In the genomic region with DNA sequence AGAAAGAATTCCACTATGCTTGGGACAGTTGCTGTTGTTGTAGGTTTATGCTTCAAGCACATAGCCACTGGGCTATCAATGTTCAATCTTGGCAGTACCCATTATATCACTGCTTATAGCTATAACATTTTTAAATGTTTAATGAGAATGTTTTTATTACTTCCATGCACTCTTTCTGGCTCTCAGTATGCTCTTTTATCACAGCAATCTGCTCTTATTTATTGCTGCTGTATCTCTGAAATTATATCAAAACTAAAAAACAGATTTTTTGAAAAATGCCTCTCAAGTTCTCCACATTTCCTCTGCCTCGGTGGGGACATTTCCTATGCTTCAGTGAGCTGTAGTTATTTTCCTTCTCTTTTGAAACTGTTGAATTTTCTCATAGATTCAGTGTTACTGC, we compare ENCODE assay signal across 23 cellular contexts. TPM values are rescaled to one million over a fixed set of nuclear protein-coding genes. Genes with fewer than 3 reads are reported as not detected.
DNase-seq lines count a peak whose midpoint lies in the region; ATAC-seq and TF ChIP-seq lines count a peak whose summit lies in the region.
"Had no signal": no experiment of that assay in that cellular context is flagged by ENCODE, and none has a peak within 500 bp of the region (broad histone marks: within the 10 kb centered on the region; RNA-seq: fewer than 3 reads in every experiment).

No MANE protein-coding gene starts in this region.

- no peaks in the 10 kb centered on the region for H3K27me3 ChIP-seq in IMR-90 (ENCODE audit: control insufficient read depth, insufficient read depth, low read length)
- H3K27me3 ChIP-seq in SK-N-SH (ENCODE audit: insufficient read depth) = no peaks in the 10 kb centered on the region
- no peaks in the 10 kb centered on the region for H3K27me3 ChIP-seq in brain microvascular endothelial cell (replicated peaks)
- H3K27me3 ChIP-seq in mesenchymal stem cell (ENCODE audit: control insufficient read depth in 1 of 2, insufficient read depth in 1 of 2, low read length in 2 of 2) = no peaks in the 10 kb centered on the region
- peaks cover 0 to 11% (median 4%) of the 10 kb centered on the region in 3 donors for H3K27me3 ChIP-seq in stomach
- H3K27me3 ChIP-seq: BE2C had no signal

- CTCF ChIA-PET in IMR-90 (lab: Yijun Ruan, JAX) = no interaction called here
- CTCF ChIA-PET in SK-N-SH (lab: Yijun Ruan, JAX) = interaction anchor here (0.6 to 1.6 kb wide), 4 partner anchors 15 to 197 kb away, joined by 3 to 13 read pairs (median 4); no protein-coding TSS in a partner anchor

- H3K36me3 ChIP-seq in IMR-90 (ENCODE audit: control insufficient read depth, insufficient read depth, low read length) (no peaks in the 10 kb centered on the region; the same call in 1 of the 2 replicates), SK-N-SH (replicated peaks in 1 of 2; ENCODE audit: control insufficient read depth in 1 of 2, insufficient read depth in 2 of 2, low read length in 1 of 2) (no peaks in the 10 kb centered on the region), brain microvascular endothelial cell (replicated peaks) (no peaks in the 10 kb centered on the region), mesenchymal stem cell (ENCODE audit: control insufficient read depth in 1 of 2, insufficient read depth in 2 of 2, low read depth in 1 of 2, low read length in 2 of 2) (no peaks in the 10 kb centered on the region), stomach (no peaks in the 10 kb centered on the region)
- H3K36me3 ChIP-seq: BE2C; BLaER1 treated with 17β-estradiol and CSF1 and Interleukin-3, amounts not matched to agents 10 nM and 100 nM had no signal

- H3K14ac ChIP-seq in IMR-90 (replicated peaks; ENCODE audit: low read depth, low read length) (peak overlapping the region; percentile 94; the same call in 1 of the 2 replicates), mesenchymal stem cell (ENCODE audit: low read length in 2 of 2) (no peak overlapping the region)

- peaks cover 10% of the 10 kb centered on the region for H3K4me1 Mint-ChIP-seq in activated CD4-positive, alpha-beta T cell treated with anti-CD3 and anti-CD28 coated beads, Interleukin-2, amount 10 ng/mL, durations not matched to agents 24 days and 14 days

- peak overlapping the region; percentile 79; the same call in 1 of the 2 replicates for H4K5ac ChIP-seq in IMR-90 (ENCODE audit: low read depth, low read length)

- H2BK5ac ChIP-seq in IMR-90 (ENCODE audit: low read depth, low read length, poor library complexity, severe bottlenecking) = peak overlapping the region; percentile 89
- H2BK5ac ChIP-seq in mesenchymal stem cell (ENCODE audit: low read depth, low read length, poor library complexity, severe bottlenecking) = no peak overlapping the region

- DNase-seq in IMR-90 (no peak), SK-N-SH (peak; percentile 17), brain microvascular endothelial cell (no peak), mesenchymal stem cell (no peak), stomach (no peak), MV-4-11 (lab: John Stamatoyannopoulos, UW) (no peak)
- DNase-seq in stimulated activated naive CD8-positive, alpha-beta T cell treated with anti-CD3 and anti-CD28 coated beads, Interleukin-15, Interleukin-2, amounts not matched to agents 100 U/mL and 50 U/mL, for 24 hours = no peak
- no peak for DNase-seq in activated CD4-positive, alpha-beta T cell treated with anti-CD3 and anti-CD28 coated beads, Interleukin-2, amount 10 ng/mL, durations not matched to agents 24 days and 14 days
- DNase-seq: AML-193; BE2C; CD4-positive, alpha-beta T cell; CD8-positive, alpha-beta memory T cell; DMS 273 treated with DMSO at 0.1 percent for 48 hours; DMS79; EL; GDM1; GOT3; H7; HCEC 1CT had no signal

- H3K9me1 ChIP-seq in IMR-90 (ENCODE audit: insufficient read depth, low read length) = peaks cover 3% of the 10 kb centered on the region; the same call in 1 of the 2 replicates

- H3K4ac ChIP-seq in IMR-90 (ENCODE audit: low read depth, low read length) = peak overlapping the region; percentile 95
- no peak overlapping the region for H3K4ac ChIP-seq in mesenchymal stem cell (ENCODE audit: low read depth in 1 of 2, low read length in 2 of 2)

- peak in 1 of 2 experiments; percentile 45; a peak in 1 of 4 replicates for TF ChIP-seq EP300 in SK-N-SH (IDR thresholded peaks at IDR 0.05; ENCODE audit: borderline replicate concordance in 1 of 2, low read depth in 1 of 2, low read length in 1 of 2)
- no peak for TF ChIP-seq EP300 in stomach (IDR thresholded peaks at IDR 0.05)

- TF ChIP-seq POLR2A in IMR-90 (IDR thresholded peaks at IDR 0.05; ENCODE audit: low read depth, low read length) = no peak
- TF ChIP-seq POLR2A in stomach (IDR thresholded peaks at IDR 0.05) = no peak

- no peak for TF ChIP-seq RAD21 in IMR-90 (IDR thresholded peaks at IDR 0.05; ENCODE audit: low read length)
- no peak for TF ChIP-seq RAD21 in SK-N-SH (IDR thresholded peaks at IDR 0.05; ENCODE audit: low read length)

- H2AK5ac ChIP-seq in IMR-90 (ENCODE audit: low read depth, low read length) (peak overlapping the region; percentile 82), mesenchymal stem cell (ENCODE audit: low read length, severe bottlenecking) (no peak overlapping the region)

- intact Hi-C loops in IMR-90 (cut with micrococcal nuclease) = no loop called here
- intact Hi-C loops in stomach (cut with DNase I; ENCODE audit: low total_unique reads) = no loop called here
- intact Hi-C loops in activated CD4-positive, alpha-beta T cell treated with anti-CD3 and anti-CD28 coated beads, Interleukin-2, amount 10 ng/mL, durations not matched to agents 24 days and 14 days (cut with micrococcal nuclease) = no loop called here

- H3K56ac ChIP-seq in IMR-90 (ENCODE audit: extremely low read depth, insufficient read depth, low read length) = peak overlapping the region; percentile 67; the same call in 1 of the 2 replicates

- H2BK15ac ChIP-seq in IMR-90 (ENCODE audit: low read depth, low read length) = peak overlapping the region; percentile 91; the same call in 2 of the 3 replicates
- no peak overlapping the region for H2BK15ac ChIP-seq in mesenchymal stem cell (ENCODE audit: low read depth, poor library complexity, severe bottlenecking)

- in situ Hi-C loops in IMR-90 (cut with MboI; ENCODE audit: low sequenced_read_pairs) (loop anchor here (25.0 kb wide), 1 partner anchor 409 kb away; no protein-coding TSS in a partner anchor), brain microvascular endothelial cell (cut with HindIII; ENCODE audit: low pct_ligation_motif_present, low sequenced_read_pairs) (no loop called here)

- H3K9ac ChIP-seq in IMR-90 (ENCODE audit: low read depth, low read length) (no peak overlapping the region), SK-N-SH (no peak overlapping the region), mesenchymal stem cell (ENCODE audit: low read length) (no peak overlapping the region)
- H3K9ac ChIP-seq: BLaER1 treated with 17β-estradiol and CSF1 and Interleukin-3, amounts not matched to agents 10 nM and 100 nM had no signal

- peaks cover 3% of the 10 kb centered on the region for H3F3A ChIP-seq in SK-N-SH (replicated peaks; ENCODE audit: insufficient read depth)

- no peaks in the 10 kb centered on the region for H3K9me2 ChIP-seq in SK-N-SH

- H3K36me3 Mint-ChIP-seq in activated CD4-positive, alpha-beta T cell treated with anti-CD3 and anti-CD28 coated beads, Interleukin-2, amount 10 ng/mL, durations not matched to agents 24 days and 14 days (ENCODE audit: low read depth) = no peaks in the 10 kb centered on the region
- H3K36me3 Mint-ChIP-seq: CD14-positive monocyte; CD8-positive, alpha-beta memory T cell had no signal

- WGBS in IMR-90 (ENCODE audit: extremely low coverage in 2 of 2, insufficient read length in 1 of 2), 2 experiments = no CpG with 5 or more reads among the region's 1 CpG
- WGBS in SK-N-SH (ENCODE audit: low lambda C conversion rate) = 12% methylated on average over 1 of the region's 1 CpG
- WGBS in mesenchymal stem cell = no CpG with 5 or more reads among the region's 1 CpG
- WGBS in stomach, 5 donors = 42 to 70% (median 68%) methylated on average over 1 of the region's 1 CpG

- ATAC-seq in IMR-90 (ENCODE audit: low read depth) = no peak
- ATAC-seq in stimulated activated naive CD8-positive, alpha-beta T cell treated with anti-CD3 and anti-CD28 coated beads, Interleukin-15, Interleukin-2, amounts not matched to agents 100 U/mL and 50 U/mL, for 24 hours = no peak
- ATAC-seq: GM12878 had no signal

- H3K79me2 ChIP-seq in SK-N-SH (ENCODE audit: insufficient read depth) = no peaks in the 10 kb centered on the region

- peaks cover 36% of the 10 kb centered on the region for H3K27me3 Mint-ChIP-seq in activated CD4-positive, alpha-beta T cell treated with anti-CD3 and anti-CD28 coated beads, Interleukin-2, amount 10 ng/mL, durations not matched to agents 24 days and 14 days

- POLR2A ChIA-PET in IMR-90 (lab: Charles Lee; ENCODE audit: unreplicated experiment) = interaction anchor here (0.5 kb wide), 1 partner anchor 1090 kb away, joined by 3 read pairs; no protein-coding TSS in a partner anchor
- POLR2A ChIA-PET in SK-N-SH (lab: Yijun Ruan, JAX) = no interaction called here

- H3K23ac ChIP-seq in IMR-90 (ENCODE audit: low read depth, low read length) (peak overlapping the region; percentile 90), mesenchymal stem cell (ENCODE audit: low read length in 2 of 2) (no peak overlapping the region)

- H2BK120ac ChIP-seq in IMR-90 (ENCODE audit: low read depth, low read length) = peak overlapping the region; percentile 95
- H2BK120ac ChIP-seq in mesenchymal stem cell (ENCODE audit: low read depth, low read length) = no peak overlapping the region

- H3K4me3 Mint-ChIP-seq in activated CD4-positive, alpha-beta T cell treated with anti-CD3 and anti-CD28 coated beads, Interleukin-2, amount 10 ng/mL, durations not matched to agents 24 days and 14 days = no peak overlapping the region
- H3K4me3 Mint-ChIP-seq: CD14-positive monocyte; CD4-positive, alpha-beta T cell; CD8-positive, alpha-beta memory T cell had no signal

- no peak overlapping the region for H3K27ac Mint-ChIP-seq in activated CD4-positive, alpha-beta T cell treated with anti-CD3 and anti-CD28 coated beads, Interleukin-2, amount 10 ng/mL, durations not matched to agents 24 days and 14 days
- H3K27ac Mint-ChIP-seq: CD14-positive monocyte; CD4-positive, alpha-beta T cell; CD8-positive, alpha-beta memory T cell had no signal

- no peak overlapping the region for H2AK9ac ChIP-seq in IMR-90 (replicated peaks; ENCODE audit: low read depth, low read length, poor library complexity)

- TF ChIP-seq CTCF in IMR-90 (conservative IDR thresholded peaks at IDR 0.05; ENCODE audit: low read depth, low read length) (no peak), SK-N-SH (IDR thresholded peaks at IDR 0.05) (no peak), brain microvascular endothelial cell (IDR thresholded peaks at IDR 0.05; ENCODE audit: low read depth, low read length, missing control alignments) (no peak), stomach (IDR thresholded peaks at IDR 0.05) (no peak)

- H4K20me1 ChIP-seq in IMR-90 (ENCODE audit: insufficient read depth, low read length) (no peaks in the 10 kb centered on the region), SK-N-SH (ENCODE audit: insufficient read depth) (no peaks in the 10 kb centered on the region)
- H4K20me1 ChIP-seq: BLaER1 treated with 17β-estradiol and CSF1 and Interleukin-3, amounts not matched to agents 10 nM and 100 nM had no signal

- H2BK20ac ChIP-seq in IMR-90 (ENCODE audit: low read depth, low read length) = peak overlapping the region; percentile 92

- no TSS peak for BruUV-seq in IMR-90 (replicated peaks; lab: Mats Ljungman, UMichigan)

- H3K4me3 ChIP-seq in IMR-90 (ENCODE audit: insufficient read depth, low read depth, low read length) (no peak overlapping the region), SK-N-SH (ENCODE audit: low read depth in 2 of 2, low read length in 1 of 2) (no peak overlapping the region), brain microvascular endothelial cell (ENCODE audit: low read depth, low read length) (no peak overlapping the region), mesenchymal stem cell (ENCODE audit: insufficient read depth in 1 of 2, low read depth in 1 of 2, low read length in 2 of 2) (no peak overlapping the region), stomach (no peak overlapping the region)
- H3K4me3 ChIP-seq: BLaER1 treated with 17β-estradiol and CSF1 and Interleukin-3, amounts not matched to agents 10 nM and 100 nM; GM12878 had no signal

- H3K27ac ChIP-seq in IMR-90 (ENCODE audit: insufficient read depth, low read length) = no peak overlapping the region
- peak overlapping the region in 1 of 2 experiments; percentile 71; a peak in 2 of 4 replicates for H3K27ac ChIP-seq in SK-N-SH (ENCODE audit: low read depth in 2 of 2, low read length in 1 of 2)
- peak overlapping the region; percentile 30 for H3K27ac ChIP-seq in brain microvascular endothelial cell
- peak overlapping the region; percentile 63 for H3K27ac ChIP-seq in mesenchymal stem cell (ENCODE audit: low read length, poor library complexity, severe bottlenecking)
- H3K27ac ChIP-seq in stomach = no peak overlapping the region
- H3K27ac ChIP-seq: 22Rv1; BLaER1 treated with 17β-estradiol and CSF1 and Interleukin-3, amounts not matched to agents 10 nM and 100 nM had no signal

- H3K4me2 ChIP-seq in IMR-90 (ENCODE audit: low read depth, low read length) (no peak overlapping the region), SK-N-SH (no peak overlapping the region), mesenchymal stem cell (ENCODE audit: low read length, poor library complexity, severe bottlenecking) (no peak overlapping the region)
- H3K4me2 ChIP-seq: BLaER1 treated with 17β-estradiol and CSF1 and Interleukin-3, amounts not matched to agents 10 nM and 100 nM had no signal

- H3K4me1 ChIP-seq in IMR-90 (ENCODE audit: control insufficient read depth, insufficient read depth, low read length) (peaks cover 12% of the 10 kb centered on the region), SK-N-SH (ENCODE audit: control insufficient read depth in 1 of 2, insufficient read depth in 2 of 2, low read depth in 1 of 2, low read length in 1 of 2) (peaks cover 3 to 17% of the 10 kb centered on the region in 2 experiments; a peak in 2 of 4 replicates), mesenchymal stem cell (ENCODE audit: control insufficient read depth, insufficient read depth, low read depth, low read length) (peaks cover 6% of the 10 kb centered on the region), stomach (peaks cover 9 to 13% (median 11%) of the 10 kb centered on the region in 4 donors)
- H3K4me1 ChIP-seq: BE2C had no signal

- no peaks in the 10 kb centered on the region for H3K9me3 Mint-ChIP-seq in activated CD4-positive, alpha-beta T cell treated with anti-CD3 and anti-CD28 coated beads, Interleukin-2, amount 10 ng/mL, durations not matched to agents 24 days and 14 days
- H3K9me3 Mint-ChIP-seq: CD4-positive, alpha-beta T cell had no signal

- dilution Hi-C loops in IMR-90 (cut with HindIII; ENCODE audit: low sequenced_read_pairs, unreplicated experiment) = no loop called here

- H3K79me1 ChIP-seq in IMR-90 (ENCODE audit: low read depth in 1 of 2, low read length in 2 of 2) (peaks cover 6 to 39% of the 10 kb centered on the region in 2 experiments), mesenchymal stem cell (replicated peaks; ENCODE audit: low read length, poor library complexity, severe bottlenecking) (peaks cover 2% of the 10 kb centered on the region)

- H2AFZ ChIP-seq in IMR-90 (replicated peaks; ENCODE audit: low read length, poor library complexity) = no peak overlapping the region
- H2AFZ ChIP-seq in SK-N-SH (ENCODE audit: low read depth) = no peak overlapping the region
- H2AFZ ChIP-seq in mesenchymal stem cell (ENCODE audit: low read depth, low read length) = no peak overlapping the region

- H3K9me3 ChIP-seq in IMR-90 (ENCODE audit: control insufficient read depth, insufficient read depth, low read length) = peaks cover 5% of the 10 kb centered on the region
- no peaks in the 10 kb centered on the region for H3K9me3 ChIP-seq in SK-N-SH
- no peaks in the 10 kb centered on the region for H3K9me3 ChIP-seq in mesenchymal stem cell (ENCODE audit: control insufficient read depth, low read length)
- no peaks in the 10 kb centered on the region for H3K9me3 ChIP-seq in stomach
- H3K9me3 ChIP-seq: BE2C had no signal

- H4K8ac ChIP-seq in IMR-90 (ENCODE audit: low read depth in 2 of 2, low read length in 2 of 2) (peak overlapping the region; percentile 6 to 84; a peak in 2 of 4 replicates), mesenchymal stem cell (ENCODE audit: low read length) (no peak overlapping the region)

- H3K18ac ChIP-seq in IMR-90 (ENCODE audit: low read depth, low read length) (peak overlapping the region; percentile 84; the same call in 1 of the 2 replicates), mesenchymal stem cell (ENCODE audit: low read depth in 1 of 2, low read length in 2 of 2) (no peak overlapping the region)

- peak overlapping the region; percentile 88 for H4K91ac ChIP-seq in IMR-90 (ENCODE audit: insufficient read depth, low read depth, low read length)
- no peak overlapping the region for H4K91ac ChIP-seq in mesenchymal stem cell (ENCODE audit: low read length)

- H2BK12ac ChIP-seq in mesenchymal stem cell (ENCODE audit: low read length in 2 of 2) = no peak overlapping the region

RNA-seq across cellular contexts. Expression of gene SGIP1, which starts 5.4 kb away (rescaled TPM):
- total RNA-seq in IMR-90 (2012; rRNA removed) = 27.1 and 43.6 TPM in 2 replicates
- 40.7 and 42.7 TPM in 2 replicates for polyA plus RNA-seq in IMR-90 (2012; rRNA removed)
- polyA plus RNA-seq in IMR-90 (2012; cell fraction: cytosol; rRNA removed) = 8.9 and 10.9 TPM in 2 replicates
- 69.0 and 361 TPM in 2 replicates for polyA plus RNA-seq in IMR-90 (2012; cell fraction: nucleus; rRNA removed; ENCODE audit: low replicate concordance)
- 15.5 and 22.1 TPM in 2 replicates for polyA plus RNA-seq in SK-N-SH (2012; rRNA removed)
- 12.4 and 15.1 TPM in 2 replicates for polyA plus RNA-seq in SK-N-SH (2012; cell fraction: cytosol; rRNA removed)
- polyA plus RNA-seq in SK-N-SH (2012; cell fraction: nucleus; rRNA removed) = 35.3 and 68.0 TPM in 2 replicates
- 104 TPM for polyA plus RNA-seq in mesenchymal stem cell (2013, experiment 1 of 2)
- 103 TPM for polyA plus RNA-seq in mesenchymal stem cell (2013, experiment 2 of 2)
- total RNA-seq in stomach = 10 to 100 TPM in 2 of 5 donors, 1 to 10 TPM in 2, not detected in 1; 1.8 to 44.9 (median 18.5) TPM
- polyA plus RNA-seq in stomach = 1 to 10 TPM; 1.2 to 3.0 (median 1.9) TPM
- total RNA-seq in activated CD4-positive, alpha-beta T cell treated with anti-CD3 and anti-CD28 coated beads, Interleukin-2, amount 10 ng/mL, durations not matched to agents 24 days and 14 days = not detected in 2 replicates
- total RNA-seq: CD8-positive, alpha-beta memory T cell; GM12878 had no signal
- polyA plus RNA-seq: CD14-positive monocyte; CD8-positive, alpha-beta memory T cell had no signal

Comparison
In these comparisons a context has a peak if more than half of its experiments do, and no peak if none do; other contexts are left out.
1. H3K27ac ChIP-seq: peak in brain microvascular endothelial cell (single experiment) and mesenchymal stem cell (single experiment); none in IMR-90 (single experiment) and stomach (0 of 5).